Comparison of ENCODE assay signal across 11 cellular contexts in genomic region chr3:107810195-107811071, GRCh38.
DNase-seq lines count a peak whose midpoint lies in the region; ATAC-seq and TF ChIP-seq lines count a peak whose summit lies in the region.
"Had no signal": no experiment of that assay in that cellular context is flagged by ENCODE, and none has a peak within 500 bp of the region (broad histone marks: within the 10 kb centered on the region; RNA-seq: fewer than 3 reads in every experiment).

No MANE protein-coding gene starts in this region.

- no peak overlapping the region for H4K91ac ChIP-seq in neuronal stem cell (ENCODE audit: low read depth, low read length, poor library complexity)

- no peak for DNase-seq in T-cell
- DNase-seq in posterior cingulate gyrus: no peak
- DNase-seq in neuronal stem cell (ENCODE audit: low spot score): no peak
- no peak for DNase-seq in glutamatergic neuron
- DNase-seq in islet precursor cell: no peak

- CTCF ChIA-PET in T-cell (lab: Charles Lee): interaction anchor here in 1 of 2 donors (0.6 kb wide), 1 partner anchor 759 kb away, joined by 3 read pairs; no protein-coding TSS in a partner anchor

- H4K8ac ChIP-seq in neuronal stem cell (ENCODE audit: low read depth, low read length): no peak overlapping the region

- no peak overlapping the region for H3K4me2 ChIP-seq in neuronal stem cell (ENCODE audit: insufficient read depth, low read length, poor library complexity, severe bottlenecking)
- H3K4me2 ChIP-seq: smooth muscle cell had no signal

- H3K27me3 Mint-ChIP-seq in T-cell (no peaks in the 10 kb centered on the region), nephron (ENCODE audit: low read depth) (no peaks in the 10 kb centered on the region), glutamatergic neuron (ENCODE audit: unreplicated experiment) (no peaks in the 10 kb centered on the region)

- POLR2A ChIA-PET in T-cell (lab: Charles Lee): interaction anchor here (0.6 to 0.7 kb wide), 5 partner anchors 44 to 419 kb away, joined by 3 to 9 read pairs (median 3); no protein-coding TSS in a partner anchor

- H3K4me3 ChIP-seq in neuronal stem cell (ENCODE audit: low read length in 2 of 2): no peak overlapping the region
- H3K4me3 ChIP-seq: smooth muscle cell, vagina had no signal

- H3K18ac ChIP-seq in neuronal stem cell (ENCODE audit: low read length): no peak overlapping the region

- no peak overlapping the region for H3K14ac ChIP-seq in neuronal stem cell (ENCODE audit: low read length)

- no peak overlapping the region for H2AK5ac ChIP-seq in neuronal stem cell (ENCODE audit: low read depth, low read length)

- H3K9me3 ChIP-seq in neuronal stem cell (replicated peaks in 1 of 2; ENCODE audit: control insufficient read depth in 2 of 2, insufficient read depth in 1 of 2, low read depth in 1 of 2, low read length in 2 of 2): no peaks in the 10 kb centered on the region
- H3K9me3 ChIP-seq: vagina had no signal

- TF ChIP-seq CTCF in nephron (IDR thresholded peaks at IDR 0.05; ENCODE audit: unreplicated experiment in 3 of 3) (no peak), glutamatergic neuron (IDR thresholded peaks at IDR 0.05; ENCODE audit: partially characterized antibody, unreplicated experiment) (no peak)

- peaks cover 0 to 4% of the 10 kb centered on the region in 2 donors for H3K4me1 ChIP-seq in neuronal stem cell (ENCODE audit: control insufficient read depth in 2 of 2, insufficient read depth in 1 of 2, low read depth in 1 of 2, low read length in 2 of 2)
- H3K4me1 ChIP-seq: vagina had no signal

- no peak overlapping the region for H2BK15ac ChIP-seq in neuronal stem cell (ENCODE audit: low read length)

- H2BK120ac ChIP-seq in neuronal stem cell (ENCODE audit: low read depth, low read length): no peak overlapping the region

- peaks cover 2 to 50% of the 10 kb centered on the region in 2 donors for H3K36me3 ChIP-seq in neuronal stem cell (replicated peaks in 1 of 2; ENCODE audit: control insufficient read depth in 2 of 2, insufficient read depth in 2 of 2, low read length in 2 of 2)

- no peak overlapping the region for H2BK5ac ChIP-seq in neuronal stem cell (ENCODE audit: low read length)

- H3K4me3 Mint-ChIP-seq in T-cell (no peak overlapping the region), nephron (peak overlapping the region; percentile 21 to 46 (median 33)), glutamatergic neuron (ENCODE audit: unreplicated experiment) (no peak overlapping the region)

- ATAC-seq in GM19395 (IDR thresholded peaks at IDR 0.05; ENCODE audit: unreplicated experiment) (peak; percentile 65), HG03354 (IDR thresholded peaks at IDR 0.05; ENCODE audit: poor library complexity, severe bottlenecking, unreplicated experiment) (peak; percentile 81), T-cell (replicated peaks in 1 of 4) (peak in 1 of 4 experiments; percentile 12)

- no peak overlapping the region for H3K9ac ChIP-seq in neuronal stem cell (ENCODE audit: low read depth, low read length, poor library complexity)

- no peaks in the 10 kb centered on the region for H3K79me1 ChIP-seq in neuronal stem cell (ENCODE audit: low read depth, low read length)

- no CpG with 5 or more reads among the region's 8 CpGs for whole genome bisulfite sequencing in neuronal stem cell (ENCODE audit: extremely low coverage in 2 of 2, insufficient read length in 2 of 2, insufficient replicate concordance in 1 of 2), 2 donors

- H3K4ac ChIP-seq in neuronal stem cell (ENCODE audit: low read length): no peak overlapping the region

- H3K9me3 Mint-ChIP-seq in T-cell (no peaks in the 10 kb centered on the region), nephron (no peaks in the 10 kb centered on the region), glutamatergic neuron (ENCODE audit: unreplicated experiment) (no peaks in the 10 kb centered on the region)

- H3K4me1 Mint-ChIP-seq in T-cell (peaks cover 0 to 18% (median 12%) of the 10 kb centered on the region in 3 donors), nephron (peaks cover 68% of the 10 kb centered on the region), glutamatergic neuron (ENCODE audit: low read depth, unreplicated experiment) (peaks cover 1% of the 10 kb centered on the region)

- H3K27ac Mint-ChIP-seq in T-cell (peak overlapping the region; percentile 5 to 56), nephron (peak overlapping the region; percentile 87 to 96 (median 94)), glutamatergic neuron (ENCODE audit: unreplicated experiment) (no peak overlapping the region)

- intact Hi-C loops in posterior cingulate gyrus (cut with DNase I): no loop called here

- no peaks in the 10 kb centered on the region for H3K27me3 ChIP-seq in neuronal stem cell (ENCODE audit: control insufficient read depth in 3 of 3, insufficient read depth in 3 of 3, low read depth in 1 of 3, low read length in 3 of 3)
- H3K27me3 ChIP-seq: vagina had no signal

- H3K36me3 Mint-ChIP-seq in T-cell (peaks cover 32% of the 10 kb centered on the region), nephron (ENCODE audit: low read depth) (peaks cover 26% of the 10 kb centered on the region), glutamatergic neuron (ENCODE audit: unreplicated experiment) (no peaks in the 10 kb centered on the region)

- no peak overlapping the region for H2AFZ ChIP-seq in neuronal stem cell (ENCODE audit: low read length)

- H3K23ac ChIP-seq in neuronal stem cell (ENCODE audit: low read depth, low read length, poor library complexity): no peak overlapping the region

- no peak overlapping the region for H2BK12ac ChIP-seq in neuronal stem cell (ENCODE audit: low read length)

- H3K27ac ChIP-seq in neuronal stem cell (replicated peaks; ENCODE audit: low read length): no peak overlapping the region
- H3K27ac ChIP-seq: HL-60, vagina had no signal

Comparison
In these comparisons a context has a peak if more than half of its experiments do, and no peak if none do; other contexts are left out.
1. H3K4me3 Mint-ChIP-seq: peak in nephron (3 of 3); none in T-cell (0 of 3) and glutamatergic neuron (single experiment).